ENCODE assay signal across 1 cellular context in the genomic region with DNA sequence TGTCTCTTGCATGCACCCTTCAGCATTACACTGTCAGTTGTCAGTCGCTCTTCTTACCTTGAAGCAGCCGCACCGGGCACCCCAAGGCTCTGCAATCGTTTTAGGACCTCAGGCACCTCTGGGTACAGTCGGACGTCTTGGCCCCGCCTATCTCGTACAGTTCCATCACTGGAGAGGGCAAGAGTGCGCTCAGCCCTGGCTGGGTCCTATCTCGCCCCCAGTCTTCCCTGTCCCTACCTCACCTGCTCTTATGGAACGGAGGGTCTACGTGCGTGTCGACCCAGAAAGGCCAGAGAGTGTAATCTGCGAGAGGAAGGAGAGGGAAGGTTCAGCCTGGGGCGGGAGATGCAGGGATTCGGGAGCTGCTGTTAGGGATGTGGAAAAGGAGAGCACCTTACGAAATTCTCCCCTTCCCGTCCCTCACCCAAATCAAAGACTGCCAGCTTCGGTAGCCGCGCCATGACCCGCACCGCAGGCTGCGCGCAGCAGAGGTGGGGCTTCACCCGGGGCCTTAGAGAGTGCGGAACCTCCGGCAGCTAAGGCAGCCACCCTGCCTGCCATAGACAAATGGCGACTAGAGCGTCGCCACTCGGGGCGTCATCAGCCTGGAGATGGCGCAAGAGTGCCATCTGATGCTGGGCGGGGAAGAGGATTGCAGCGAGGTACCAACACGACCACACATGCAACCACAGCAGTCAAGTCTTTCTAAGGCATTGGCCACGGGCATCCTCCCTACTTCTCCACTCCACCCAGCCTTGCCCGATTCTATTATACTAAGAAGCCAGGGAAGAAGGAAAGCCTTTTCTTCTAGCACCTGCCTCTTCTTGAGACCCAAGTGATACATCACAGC.
TF ChIP-seq lines count a peak whose summit lies in the region.

TSS of gene MDP1 (minus strand) at position 572 of the 850 bp plus-strand sequence. CDS start at position 461, 111 bp downstream.

TF ChIP-seq in K562, 482 proteins besides CTCF, POLR2A, EP300 and RAD21 (continued from another document and continues in another):
- TF ChIP-seq TSHZ1 (CRISPR knock-in tag; IDR thresholded peaks at IDR 0.05) (no peak), ZNF3 (CRISPR knock-in tag; IDR thresholded peaks at IDR 0.05) (no peak), ZBTB49 (CRISPR knock-in tag; IDR thresholded peaks at IDR 0.05; ENCODE audit: borderline replicate concordance) (no peak), DDX20 (tag; IDR thresholded peaks at IDR 0.05; ENCODE audit: low read depth) (no peak), ZNF780A (CRISPR knock-in tag; IDR thresholded peaks at IDR 0.05) (no peak), HLTF (IDR thresholded peaks at IDR 0.05) (no peak), SAFB (IDR thresholded peaks at IDR 0.05; ENCODE audit: borderline replicate concordance, low read depth, low read length) (no peak), KAT8 (IDR thresholded peaks at IDR 0.05; ENCODE audit: low read depth) (no peak), HNRNPLL (IDR thresholded peaks at IDR 0.05; ENCODE audit: low read depth, low read length, poor library complexity, severe bottlenecking) (peak; percentile 78), ZNF586 (CRISPR knock-in tag; conservative IDR thresholded peaks at IDR 0.05) (no peak), SRSF3 (IDR thresholded peaks at IDR 0.05; ENCODE audit: insufficient read depth, low read length) (no peak), AFF1 (IDR thresholded peaks at IDR 0.05; ENCODE audit: low read depth in 1 of 2, partially characterized antibody in 2 of 2) (no peak), BCL6 (CRISPR knock-in tag; IDR thresholded peaks at IDR 0.05) (no peak), PBX2 (CRISPR knock-in tag; IDR thresholded peaks at IDR 0.05; ENCODE audit: low read depth) (no peak), PBX2 (tag; conservative IDR thresholded peaks at IDR 0.05; ENCODE audit: low read depth) (no peak), FOXA3 (CRISPR knock-in tag; conservative IDR thresholded peaks at IDR 0.05 in 1 of 2, IDR thresholded peaks at IDR 0.05 in 1 of 2) (0 out of 4 replicates have a peak, but pooled peaks of 1 of the 2 experiments have one; percentile 44), LEF1 (IDR thresholded peaks at IDR 0.05) (no peak), TBL1XR1 (IDR thresholded peaks at IDR 0.05; ENCODE audit: low read length in 2 of 2) (peak in 1 of 2 experiments; percentile 47; a peak in 1 of 4 replicates), PREB (CRISPR knock-in tag; IDR thresholded peaks at IDR 0.05) (no peak), STAT5B (CRISPR knock-in tag; IDR thresholded peaks at IDR 0.05) (no peak), ZNF785 (CRISPR knock-in tag; IDR thresholded peaks at IDR 0.05) (no peak), MED1 (CRISPR knock-in tag; IDR thresholded peaks at IDR 0.05; ENCODE audit: borderline replicate concordance) (no peak), ZBTB26 (CRISPR knock-in tag; IDR thresholded peaks at IDR 0.05) (no peak), PCBP1 (IDR thresholded peaks at IDR 0.05; ENCODE audit: low read depth, low read length, poor library complexity, severe bottlenecking) (no peak), MYC (IDR thresholded peaks at IDR 0.05; ENCODE audit: low read depth, low read length) (peak; percentile 78), MYC (CRISPR knock-in tag; IDR thresholded peaks at IDR 0.05; ENCODE audit: borderline replicate concordance, low read depth) (0 out of 2 replicates have a peak, but pooled peaks have one; percentile 28)
- TF ChIP-seq, protein P1, sequence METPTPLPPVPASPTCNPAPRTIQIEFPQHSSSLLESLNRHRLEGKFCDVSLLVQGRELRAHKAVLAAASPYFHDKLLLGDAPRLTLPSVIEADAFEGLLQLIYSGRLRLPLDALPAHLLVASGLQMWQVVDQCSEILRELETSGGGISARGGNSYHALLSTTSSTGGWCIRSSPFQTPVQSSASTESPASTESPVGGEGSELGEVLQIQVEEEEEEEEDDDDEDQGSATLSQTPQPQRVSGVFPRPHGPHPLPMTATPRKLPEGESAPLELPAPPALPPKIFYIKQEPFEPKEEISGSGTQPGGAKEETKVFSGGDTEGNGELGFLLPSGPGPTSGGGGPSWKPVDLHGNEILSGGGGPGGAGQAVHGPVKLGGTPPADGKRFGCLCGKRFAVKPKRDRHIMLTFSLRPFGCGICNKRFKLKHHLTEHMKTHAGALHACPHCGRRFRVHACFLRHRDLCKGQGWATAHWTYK (CRISPR knock-in tag; IDR thresholded peaks at IDR 0.05): no peak
- TF ChIP-seq, protein P2, sequence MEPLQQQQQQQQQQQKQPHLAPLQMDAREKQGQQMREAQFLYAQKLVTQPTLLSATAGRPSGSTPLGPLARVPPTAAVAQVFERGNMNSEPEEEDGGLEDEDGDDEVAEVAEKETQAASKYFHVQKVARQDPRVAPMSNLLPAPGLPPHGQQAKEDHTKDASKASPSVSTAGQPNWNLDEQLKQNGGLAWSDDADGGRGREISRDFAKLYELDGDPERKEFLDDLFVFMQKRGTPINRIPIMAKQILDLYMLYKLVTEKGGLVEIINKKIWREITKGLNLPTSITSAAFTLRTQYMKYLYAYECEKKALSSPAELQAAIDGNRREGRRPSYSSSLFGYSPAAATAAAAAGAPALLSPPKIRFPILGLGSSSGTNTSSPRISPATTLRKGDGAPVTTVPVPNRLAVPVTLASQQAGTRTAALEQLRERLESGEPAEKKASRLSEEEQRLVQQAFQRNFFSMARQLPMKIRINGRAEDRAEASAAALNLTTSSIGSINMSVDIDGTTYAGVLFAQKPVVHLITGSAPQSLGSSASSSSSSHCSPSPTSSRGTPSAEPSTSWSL (CRISPR knock-in tag; IDR thresholded peaks at IDR 0.05; ENCODE audit: borderline replicate concordance): no peak
